ENCODE assay signal across 8 cellular contexts in the genomic region with DNA sequence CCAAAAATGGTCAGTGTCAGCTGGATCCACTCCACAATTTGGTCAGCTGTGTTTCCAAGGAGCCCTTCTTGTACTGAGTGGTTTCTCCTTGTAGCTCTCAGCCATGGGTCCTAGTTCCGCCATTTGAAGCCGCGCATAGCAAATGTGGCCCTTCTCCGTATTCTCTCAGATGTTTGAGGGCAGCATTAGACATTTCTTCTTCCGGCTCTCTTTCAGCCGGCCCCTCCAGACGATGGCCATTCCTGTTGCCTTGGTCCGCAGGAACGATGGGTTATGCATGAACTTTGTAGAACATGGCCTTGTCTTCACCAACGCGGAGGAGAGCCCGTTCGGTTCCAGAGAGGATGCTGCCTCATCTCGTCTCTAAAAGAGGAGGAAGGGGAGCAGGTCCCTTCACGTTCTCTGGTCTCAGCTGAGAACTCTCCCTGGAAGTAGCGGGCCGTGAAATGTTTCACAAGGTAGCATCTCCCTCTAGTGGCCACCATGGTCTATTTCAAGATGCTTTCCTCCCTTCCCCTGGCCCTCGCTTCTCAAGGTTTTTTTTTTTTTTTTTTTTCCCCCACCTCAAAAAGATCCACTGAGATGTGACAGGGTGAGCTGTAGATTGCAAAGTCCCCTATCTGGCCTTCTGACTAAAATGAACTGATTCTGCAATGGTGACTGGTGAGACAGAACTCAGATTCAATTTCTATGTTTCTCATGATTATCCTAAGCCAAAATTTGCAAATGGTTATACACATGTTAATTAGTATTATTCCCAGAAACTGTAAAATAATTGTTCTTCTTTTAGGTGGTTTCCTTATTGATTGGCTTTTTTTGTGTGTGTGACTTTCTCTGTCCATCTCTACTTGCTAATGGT. TPM values are rescaled to one million over a fixed set of nuclear protein-coding genes. Genes with fewer than 3 reads are reported as not detected.
DNase-seq lines count a peak whose midpoint lies in the region; ATAC-seq lines count a peak whose summit lies in the region.

No MANE protein-coding gene starts in this region.

- ATAC-seq in HG03095 (IDR thresholded peaks at IDR 0.05; ENCODE audit: unreplicated experiment): peak; percentile 70
- peak; percentile 88 to 92 for ATAC-seq in activated CD4-positive, CD25-positive, alpha-beta regulatory T cell treated with anti-CD3 and anti-CD28 coated beads, Interleukin-2, amount 50 U/mL, for 24 hours

- DNase-seq in activated gamma-delta T cell treated with Interleukin-2 at 50 U/mL for 16 hours (peak; percentile 65), activated gamma-delta T cell (lab: John Stamatoyannopoulos, UW) (no peak), NCI-H226 (peak; percentile 62), cerebellum (ENCODE audit: low spot score) (peak; percentile 81), kidney glomerular epithelial cell (lab: John Stamatoyannopoulos, UW) (peak; percentile 53)
- peak; percentile 23 to 65 for DNase-seq in stimulated activated CD4-positive, alpha-beta T cell treated with anti-CD3 and anti-CD28 coated beads, Interleukin-1b, Interleukin-23, amount 100 ng/mL, for 4 hours (ENCODE audit: low read depth in 2 of 2)

RNA-seq across cellular contexts. Expression of gene PLET1, which starts 19.8 kb away (rescaled TPM):
- not detected for total RNA-seq in cerebellum

RNA-seq across cellular contexts. Expression of gene PTS, which starts 54.3 kb away (rescaled TPM):
- 38.8 TPM for total RNA-seq in cerebellum
